ENCODE assay signal across 1 cellular context in the genomic region with DNA sequence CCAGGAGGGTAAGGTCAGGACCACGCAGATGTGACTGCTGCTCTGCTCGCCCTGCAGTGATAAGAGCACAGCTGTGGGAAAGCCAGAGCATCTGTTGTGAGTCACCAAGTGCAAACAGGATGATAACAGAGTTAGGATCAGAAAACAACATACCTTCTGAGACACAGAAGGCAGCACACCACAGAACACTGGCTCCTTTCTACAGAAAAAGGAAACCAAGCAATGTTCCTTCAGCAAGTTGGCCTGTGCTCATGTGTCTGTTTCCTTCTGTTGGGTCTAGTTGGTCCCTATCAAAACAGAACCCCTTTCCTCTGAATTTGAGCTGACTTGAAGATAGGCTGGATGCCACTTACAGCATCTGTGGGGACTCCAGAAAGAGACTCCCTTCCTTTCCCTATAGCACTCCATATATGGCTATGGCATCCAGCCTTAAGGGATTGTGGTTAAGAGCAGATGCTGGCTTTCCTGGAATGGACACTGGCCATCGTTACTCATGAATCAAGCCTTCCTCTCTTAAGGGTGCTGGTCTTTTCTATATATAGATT.
TF ChIP-seq lines count a peak whose summit lies in the region.

No MANE protein-coding gene starts in this region.

TF ChIP-seq in K562, 482 proteins besides CTCF, POLR2A, EP300 and RAD21 (continued from another document and continues in another):
- TF ChIP-seq, protein P1, sequence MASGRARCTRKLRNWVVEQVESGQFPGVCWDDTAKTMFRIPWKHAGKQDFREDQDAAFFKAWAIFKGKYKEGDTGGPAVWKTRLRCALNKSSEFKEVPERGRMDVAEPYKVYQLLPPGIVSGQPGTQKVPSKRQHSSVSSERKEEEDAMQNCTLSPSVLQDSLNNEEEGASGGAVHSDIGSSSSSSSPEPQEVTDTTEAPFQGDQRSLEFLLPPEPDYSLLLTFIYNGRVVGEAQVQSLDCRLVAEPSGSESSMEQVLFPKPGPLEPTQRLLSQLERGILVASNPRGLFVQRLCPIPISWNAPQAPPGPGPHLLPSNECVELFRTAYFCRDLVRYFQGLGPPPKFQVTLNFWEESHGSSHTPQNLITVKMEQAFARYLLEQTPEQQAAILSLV (tag; IDR thresholded peaks at IDR 0.05) = peak; percentile 82
- TF ChIP-seq ZNF668 (CRISPR knock-in tag; IDR thresholded peaks at IDR 0.05) = peak; percentile 40; the same call in 1 of the 2 replicates
- TF ChIP-seq POLR2AphosphoS5 (IDR thresholded peaks at IDR 0.05; ENCODE audit: control insufficient read depth, insufficient read depth, low read depth, low read length) = peak; percentile 98
- TF ChIP-seq ELF2 (CRISPR knock-in tag; IDR thresholded peaks at IDR 0.05) = no peak
- no peak for TF ChIP-seq FOXJ3 (CRISPR knock-in tag; IDR thresholded peaks at IDR 0.05)
- TF ChIP-seq U2AF2 (optimal IDR thresholded peaks at IDR 0.05; ENCODE audit: low read depth, low read length) = no peak
- TF ChIP-seq BRD4 (IDR thresholded peaks at IDR 0.05) = no peak
- no peak for TF ChIP-seq CBX1 (IDR thresholded peaks at IDR 0.05; ENCODE audit: low read depth)
- TF ChIP-seq TAF9B (IDR thresholded peaks at IDR 0.05; ENCODE audit: partially characterized antibody) = peak; percentile 77
- TF ChIP-seq, protein P2, sequence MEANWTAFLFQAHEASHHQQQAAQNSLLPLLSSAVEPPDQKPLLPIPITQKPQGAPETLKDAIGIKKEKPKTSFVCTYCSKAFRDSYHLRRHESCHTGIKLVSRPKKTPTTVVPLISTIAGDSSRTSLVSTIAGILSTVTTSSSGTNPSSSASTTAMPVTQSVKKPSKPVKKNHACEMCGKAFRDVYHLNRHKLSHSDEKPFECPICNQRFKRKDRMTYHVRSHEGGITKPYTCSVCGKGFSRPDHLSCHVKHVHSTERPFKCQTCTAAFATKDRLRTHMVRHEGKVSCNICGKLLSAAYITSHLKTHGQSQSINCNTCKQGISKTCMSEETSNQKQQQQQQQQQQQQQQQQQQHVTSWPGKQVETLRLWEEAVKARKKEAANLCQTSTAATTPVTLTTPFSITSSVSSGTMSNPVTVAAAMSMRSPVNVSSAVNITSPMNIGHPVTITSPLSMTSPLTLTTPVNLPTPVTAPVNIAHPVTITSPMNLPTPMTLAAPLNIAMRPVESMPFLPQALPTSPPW (CRISPR knock-in tag; IDR thresholded peaks at IDR 0.05) = 0 out of 2 replicates have a peak, but pooled peaks have one; percentile 17
- TF ChIP-seq, protein P3, sequence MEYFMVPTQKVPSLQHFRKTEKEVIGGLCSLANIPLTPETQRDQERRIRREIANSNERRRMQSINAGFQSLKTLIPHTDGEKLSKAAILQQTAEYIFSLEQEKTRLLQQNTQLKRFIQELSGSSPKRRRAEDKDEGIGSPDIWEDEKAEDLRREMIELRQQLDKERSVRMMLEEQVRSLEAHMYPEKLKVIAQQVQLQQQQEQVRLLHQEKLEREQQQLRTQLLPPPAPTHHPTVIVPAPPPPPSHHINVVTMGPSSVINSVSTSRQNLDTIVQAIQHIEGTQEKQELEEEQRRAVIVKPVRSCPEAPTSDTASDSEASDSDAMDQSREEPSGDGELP (CRISPR knock-in tag; IDR thresholded peaks at IDR 0.05; ENCODE audit: borderline replicate concordance) = peak; percentile 85
- TF ChIP-seq, protein P4, sequence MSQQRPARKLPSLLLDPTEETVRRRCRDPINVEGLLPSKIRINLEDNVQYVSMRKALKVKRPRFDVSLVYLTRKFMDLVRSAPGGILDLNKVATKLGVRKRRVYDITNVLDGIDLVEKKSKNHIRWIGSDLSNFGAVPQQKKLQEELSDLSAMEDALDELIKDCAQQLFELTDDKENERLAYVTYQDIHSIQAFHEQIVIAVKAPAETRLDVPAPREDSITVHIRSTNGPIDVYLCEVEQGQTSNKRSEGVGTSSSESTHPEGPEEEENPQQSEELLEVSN (IDR thresholded peaks at IDR 0.05; ENCODE audit: borderline replicate concordance in 1 of 2, extremely low read depth in 1 of 2, insufficient read depth in 1 of 2, insufficient read length in 1 of 2, low read depth in 1 of 2, low read length in 1 of 2, poor library complexity in 1 of 2, severe bottlenecking in 1 of 2) = no peak
- TF ChIP-seq FOXK2 (conservative IDR thresholded peaks at IDR 0.05 in 1 of 2, IDR thresholded peaks at IDR 0.05 in 1 of 2; ENCODE audit: low read depth in 2 of 2) = 0 out of 4 replicates have a peak, but pooled peaks have one; percentile 33 to 44
- no peak for TF ChIP-seq EWSR1 (IDR thresholded peaks at IDR 0.05; ENCODE audit: borderline replicate concordance, low read depth, partially characterized antibody)
- TF ChIP-seq SP2 (IDR thresholded peaks at IDR 0.05; ENCODE audit: extremely low read depth, low read depth, low read length, poor library complexity, severe bottlenecking) = no peak
- TF ChIP-seq, protein P5, sequence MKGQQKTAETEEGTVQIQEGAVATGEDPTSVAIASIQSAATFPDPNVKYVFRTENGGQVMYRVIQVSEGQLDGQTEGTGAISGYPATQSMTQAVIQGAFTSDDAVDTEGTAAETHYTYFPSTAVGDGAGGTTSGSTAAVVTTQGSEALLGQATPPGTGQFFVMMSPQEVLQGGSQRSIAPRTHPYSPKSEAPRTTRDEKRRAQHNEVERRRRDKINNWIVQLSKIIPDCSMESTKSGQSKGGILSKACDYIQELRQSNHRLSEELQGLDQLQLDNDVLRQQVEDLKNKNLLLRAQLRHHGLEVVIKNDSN (CRISPR knock-in tag; IDR thresholded peaks at IDR 0.05) = no peak
- TF ChIP-seq, protein P6, sequence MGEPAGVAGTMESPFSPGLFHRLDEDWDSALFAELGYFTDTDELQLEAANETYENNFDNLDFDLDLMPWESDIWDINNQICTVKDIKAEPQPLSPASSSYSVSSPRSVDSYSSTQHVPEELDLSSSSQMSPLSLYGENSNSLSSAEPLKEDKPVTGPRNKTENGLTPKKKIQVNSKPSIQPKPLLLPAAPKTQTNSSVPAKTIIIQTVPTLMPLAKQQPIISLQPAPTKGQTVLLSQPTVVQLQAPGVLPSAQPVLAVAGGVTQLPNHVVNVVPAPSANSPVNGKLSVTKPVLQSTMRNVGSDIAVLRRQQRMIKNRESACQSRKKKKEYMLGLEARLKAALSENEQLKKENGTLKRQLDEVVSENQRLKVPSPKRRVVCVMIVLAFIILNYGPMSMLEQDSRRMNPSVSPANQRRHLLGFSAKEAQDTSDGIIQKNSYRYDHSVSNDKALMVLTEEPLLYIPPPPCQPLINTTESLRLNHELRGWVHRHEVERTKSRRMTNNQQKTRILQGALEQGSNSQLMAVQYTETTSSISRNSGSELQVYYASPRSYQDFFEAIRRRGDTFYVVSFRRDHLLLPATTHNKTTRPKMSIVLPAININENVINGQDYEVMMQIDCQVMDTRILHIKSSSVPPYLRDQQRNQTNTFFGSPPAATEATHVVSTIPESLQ (CRISPR knock-in tag; IDR thresholded peaks at IDR 0.05) = no peak
- TF ChIP-seq, protein P7, sequence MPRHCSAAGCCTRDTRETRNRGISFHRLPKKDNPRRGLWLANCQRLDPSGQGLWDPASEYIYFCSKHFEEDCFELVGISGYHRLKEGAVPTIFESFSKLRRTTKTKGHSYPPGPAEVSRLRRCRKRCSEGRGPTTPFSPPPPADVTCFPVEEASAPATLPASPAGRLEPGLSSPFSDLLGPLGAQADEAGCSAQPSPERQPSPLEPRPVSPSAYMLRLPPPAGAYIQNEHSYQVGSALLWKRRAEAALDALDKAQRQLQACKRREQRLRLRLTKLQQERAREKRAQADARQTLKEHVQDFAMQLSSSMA (CRISPR knock-in tag; IDR thresholded peaks at IDR 0.05) = no peak
- TF ChIP-seq ZNF133 (CRISPR knock-in tag; IDR thresholded peaks at IDR 0.05) = no peak
- peak; percentile 90; the same call in 1 of the 2 replicates for TF ChIP-seq RUNX1 (IDR thresholded peaks at IDR 0.05; ENCODE audit: low read depth)
- TF ChIP-seq XRCC3 (IDR thresholded peaks at IDR 0.05) = no peak
- TF ChIP-seq, protein P8, sequence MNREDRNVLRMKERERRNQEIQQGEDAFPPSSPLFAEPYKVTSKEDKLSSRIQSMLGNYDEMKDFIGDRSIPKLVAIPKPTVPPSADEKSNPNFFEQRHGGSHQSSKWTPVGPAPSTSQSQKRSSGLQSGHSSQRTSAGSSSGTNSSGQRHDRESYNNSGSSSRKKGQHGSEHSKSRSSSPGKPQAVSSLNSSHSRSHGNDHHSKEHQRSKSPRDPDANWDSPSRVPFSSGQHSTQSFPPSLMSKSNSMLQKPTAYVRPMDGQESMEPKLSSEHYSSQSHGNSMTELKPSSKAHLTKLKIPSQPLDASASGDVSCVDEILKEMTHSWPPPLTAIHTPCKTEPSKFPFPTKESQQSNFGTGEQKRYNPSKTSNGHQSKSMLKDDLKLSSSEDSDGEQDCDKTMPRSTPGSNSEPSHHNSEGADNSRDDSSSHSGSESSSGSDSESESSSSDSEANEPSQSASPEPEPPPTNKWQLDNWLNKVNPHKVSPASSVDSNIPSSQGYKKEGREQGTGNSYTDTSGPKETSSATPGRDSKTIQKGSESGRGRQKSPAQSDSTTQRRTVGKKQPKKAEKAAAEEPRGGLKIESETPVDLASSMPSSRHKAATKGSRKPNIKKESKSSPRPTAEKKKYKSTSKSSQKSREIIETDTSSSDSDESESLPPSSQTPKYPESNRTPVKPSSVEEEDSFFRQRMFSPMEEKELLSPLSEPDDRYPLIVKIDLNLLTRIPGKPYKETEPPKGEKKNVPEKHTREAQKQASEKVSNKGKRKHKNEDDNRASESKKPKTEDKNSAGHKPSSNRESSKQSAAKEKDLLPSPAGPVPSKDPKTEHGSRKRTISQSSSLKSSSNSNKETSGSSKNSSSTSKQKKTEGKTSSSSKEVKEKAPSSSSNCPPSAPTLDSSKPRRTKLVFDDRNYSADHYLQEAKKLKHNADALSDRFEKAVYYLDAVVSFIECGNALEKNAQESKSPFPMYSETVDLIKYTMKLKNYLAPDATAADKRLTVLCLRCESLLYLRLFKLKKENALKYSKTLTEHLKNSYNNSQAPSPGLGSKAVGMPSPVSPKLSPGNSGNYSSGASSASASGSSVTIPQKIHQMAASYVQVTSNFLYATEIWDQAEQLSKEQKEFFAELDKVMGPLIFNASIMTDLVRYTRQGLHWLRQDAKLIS (CRISPR knock-in tag; IDR thresholded peaks at IDR 0.05) = no peak
- no peak for TF ChIP-seq ZC3H8 (IDR thresholded peaks at IDR 0.05)
- no peak for TF ChIP-seq SRSF1 (IDR thresholded peaks at IDR 0.05; ENCODE audit: low read depth, low read length)
- TF ChIP-seq POU5F1 (IDR thresholded peaks at IDR 0.05; ENCODE audit: borderline replicate concordance, low read depth, low read length, partially characterized antibody) = no peak
- peak; percentile 46; the same call in 1 of the 2 replicates for TF ChIP-seq ZNF24 (IDR thresholded peaks at IDR 0.05)
- TF ChIP-seq, protein P9, sequence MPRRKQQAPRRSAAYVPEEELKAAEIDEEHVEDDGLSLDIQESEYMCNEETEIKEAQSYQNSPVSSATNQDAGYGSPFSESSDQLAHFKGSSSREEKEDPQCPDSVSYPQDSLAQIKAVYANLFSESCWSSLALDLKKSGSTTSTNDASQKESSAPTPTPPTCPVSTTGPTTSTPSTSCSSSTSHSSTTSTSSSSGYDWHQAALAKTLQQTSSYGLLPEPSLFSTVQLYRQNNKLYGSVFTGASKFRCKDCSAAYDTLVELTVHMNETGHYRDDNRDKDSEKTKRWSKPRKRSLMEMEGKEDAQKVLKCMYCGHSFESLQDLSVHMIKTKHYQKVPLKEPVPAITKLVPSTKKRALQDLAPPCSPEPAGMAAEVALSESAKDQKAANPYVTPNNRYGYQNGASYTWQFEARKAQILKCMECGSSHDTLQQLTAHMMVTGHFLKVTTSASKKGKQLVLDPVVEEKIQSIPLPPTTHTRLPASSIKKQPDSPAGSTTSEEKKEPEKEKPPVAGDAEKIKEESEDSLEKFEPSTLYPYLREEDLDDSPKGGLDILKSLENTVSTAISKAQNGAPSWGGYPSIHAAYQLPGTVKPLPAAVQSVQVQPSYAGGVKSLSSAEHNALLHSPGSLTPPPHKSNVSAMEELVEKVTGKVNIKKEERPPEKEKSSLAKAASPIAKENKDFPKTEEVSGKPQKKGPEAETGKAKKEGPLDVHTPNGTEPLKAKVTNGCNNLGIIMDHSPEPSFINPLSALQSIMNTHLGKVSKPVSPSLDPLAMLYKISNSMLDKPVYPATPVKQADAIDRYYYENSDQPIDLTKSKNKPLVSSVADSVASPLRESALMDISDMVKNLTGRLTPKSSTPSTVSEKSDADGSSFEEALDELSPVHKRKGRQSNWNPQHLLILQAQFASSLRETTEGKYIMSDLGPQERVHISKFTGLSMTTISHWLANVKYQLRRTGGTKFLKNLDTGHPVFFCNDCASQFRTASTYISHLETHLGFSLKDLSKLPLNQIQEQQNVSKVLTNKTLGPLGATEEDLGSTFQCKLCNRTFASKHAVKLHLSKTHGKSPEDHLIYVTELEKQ (CRISPR knock-in tag; IDR thresholded peaks at IDR 0.05) = no peak
- peak; percentile 95 for TF ChIP-seq CTBP1 (IDR thresholded peaks at IDR 0.05; ENCODE audit: borderline replicate concordance)
- peak; percentile 92 for TF ChIP-seq MYNN (IDR thresholded peaks at IDR 0.05)
- no peak for TF ChIP-seq MYNN (CRISPR knock-in tag; IDR thresholded peaks at IDR 0.05)
- TF ChIP-seq GTF2A2 (tag; IDR thresholded peaks at IDR 0.05) = no peak
- no peak for TF ChIP-seq SRSF3 (IDR thresholded peaks at IDR 0.05; ENCODE audit: insufficient read depth, low read length)
- peak; percentile 17 for TF ChIP-seq TAF1 (IDR thresholded peaks at IDR 0.05; ENCODE audit: control insufficient read depth, extremely low read depth, insufficient read depth, low read length, severe bottlenecking)
- TF ChIP-seq GABPB2 (CRISPR knock-in tag; conservative IDR thresholded peaks at IDR 0.05) = no peak
- TF ChIP-seq ZNF584 (CRISPR knock-in tag; IDR thresholded peaks at IDR 0.05; ENCODE audit: low read depth) = peak; percentile 94
- TF ChIP-seq FOXA1 (IDR thresholded peaks at IDR 0.05; ENCODE audit: borderline replicate concordance) = no peak
- TF ChIP-seq, protein P10, sequence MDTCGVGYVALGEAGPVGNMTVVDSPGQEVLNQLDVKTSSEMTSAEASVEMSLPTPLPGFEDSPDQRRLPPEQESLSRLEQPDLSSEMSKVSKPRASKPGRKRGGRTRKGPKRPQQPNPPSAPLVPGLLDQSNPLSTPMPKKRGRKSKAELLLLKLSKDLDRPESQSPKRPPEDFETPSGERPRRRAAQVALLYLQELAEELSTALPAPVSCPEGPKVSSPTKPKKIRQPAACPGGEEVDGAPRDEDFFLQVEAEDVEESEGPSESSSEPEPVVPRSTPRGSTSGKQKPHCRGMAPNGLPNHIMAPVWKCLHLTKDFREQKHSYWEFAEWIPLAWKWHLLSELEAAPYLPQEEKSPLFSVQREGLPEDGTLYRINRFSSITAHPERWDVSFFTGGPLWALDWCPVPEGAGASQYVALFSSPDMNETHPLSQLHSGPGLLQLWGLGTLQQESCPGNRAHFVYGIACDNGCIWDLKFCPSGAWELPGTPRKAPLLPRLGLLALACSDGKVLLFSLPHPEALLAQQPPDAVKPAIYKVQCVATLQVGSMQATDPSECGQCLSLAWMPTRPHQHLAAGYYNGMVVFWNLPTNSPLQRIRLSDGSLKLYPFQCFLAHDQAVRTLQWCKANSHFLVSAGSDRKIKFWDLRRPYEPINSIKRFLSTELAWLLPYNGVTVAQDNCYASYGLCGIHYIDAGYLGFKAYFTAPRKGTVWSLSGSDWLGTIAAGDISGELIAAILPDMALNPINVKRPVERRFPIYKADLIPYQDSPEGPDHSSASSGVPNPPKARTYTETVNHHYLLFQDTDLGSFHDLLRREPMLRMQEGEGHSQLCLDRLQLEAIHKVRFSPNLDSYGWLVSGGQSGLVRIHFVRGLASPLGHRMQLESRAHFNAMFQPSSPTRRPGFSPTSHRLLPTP (IDR thresholded peaks at IDR 0.05; ENCODE audit: borderline replicate concordance, extremely low read depth, insufficient read length) = no peak
- no peak for TF ChIP-seq NR4A1 (CRISPR knock-in tag; IDR thresholded peaks at IDR 0.05)
- TF ChIP-seq NR4A1 (tag; IDR thresholded peaks at IDR 0.05) = peak; percentile 72; the same call in 1 of the 2 replicates
- no peak for TF ChIP-seq SUPT5H (IDR thresholded peaks at IDR 0.05)
- no peak for TF ChIP-seq NCOA4 (IDR thresholded peaks at IDR 0.05; ENCODE audit: partially characterized antibody)
- TF ChIP-seq CCAR2 (IDR thresholded peaks at IDR 0.05; ENCODE audit: low read depth, low read length) = no peak
- peak; percentile 99 for TF ChIP-seq TRIM24 (IDR thresholded peaks at IDR 0.05)
